1 cellular context compared by ENCODE assay signal in genomic region chrX:123713434-123713833, GRCh38.
TF ChIP-seq lines count a peak whose summit lies in the region.

No MANE protein-coding gene starts in this region.

TF ChIP-seq in K562, 482 proteins besides CTCF, POLR2A, EP300 and RAD21:
- TF ChIP-seq ARID3B (CRISPR knock-in tag; IDR thresholded peaks at IDR 0.05; ENCODE audit: borderline replicate concordance) (no peak), ZNF644 (tag; IDR thresholded peaks at IDR 0.05; ENCODE audit: low read depth) (no peak), MTF1 (CRISPR knock-in tag; IDR thresholded peaks at IDR 0.05; ENCODE audit: borderline replicate concordance) (no peak), NCOR1 (IDR thresholded peaks at IDR 0.05) (no peak), ZNF609 (CRISPR knock-in tag; IDR thresholded peaks at IDR 0.05; ENCODE audit: borderline replicate concordance) (no peak), MAFF (IDR thresholded peaks at IDR 0.05; ENCODE audit: low read length) (no peak), ZNF316 (IDR thresholded peaks at IDR 0.05) (no peak)
TF ChIP-seq in K562: peak in this region for 0.
